1 cellular context compared by ENCODE assay signal in genomic region chr3:159761826-159762225, GRCh38.
TF ChIP-seq lines count a peak whose summit lies in the region.

No MANE protein-coding gene starts in this region.

TF ChIP-seq in H1, 55 proteins besides CTCF, POLR2A, EP300 and RAD21 (continued from another document):
- TF ChIP-seq SIX5 (IDR thresholded peaks at IDR 0.05; ENCODE audit: low read depth, low read length) (no peak), E2F6 (IDR thresholded peaks at IDR 0.05) (no peak)
